ENCODE assay signal across 13 cellular contexts in the genomic region with DNA sequence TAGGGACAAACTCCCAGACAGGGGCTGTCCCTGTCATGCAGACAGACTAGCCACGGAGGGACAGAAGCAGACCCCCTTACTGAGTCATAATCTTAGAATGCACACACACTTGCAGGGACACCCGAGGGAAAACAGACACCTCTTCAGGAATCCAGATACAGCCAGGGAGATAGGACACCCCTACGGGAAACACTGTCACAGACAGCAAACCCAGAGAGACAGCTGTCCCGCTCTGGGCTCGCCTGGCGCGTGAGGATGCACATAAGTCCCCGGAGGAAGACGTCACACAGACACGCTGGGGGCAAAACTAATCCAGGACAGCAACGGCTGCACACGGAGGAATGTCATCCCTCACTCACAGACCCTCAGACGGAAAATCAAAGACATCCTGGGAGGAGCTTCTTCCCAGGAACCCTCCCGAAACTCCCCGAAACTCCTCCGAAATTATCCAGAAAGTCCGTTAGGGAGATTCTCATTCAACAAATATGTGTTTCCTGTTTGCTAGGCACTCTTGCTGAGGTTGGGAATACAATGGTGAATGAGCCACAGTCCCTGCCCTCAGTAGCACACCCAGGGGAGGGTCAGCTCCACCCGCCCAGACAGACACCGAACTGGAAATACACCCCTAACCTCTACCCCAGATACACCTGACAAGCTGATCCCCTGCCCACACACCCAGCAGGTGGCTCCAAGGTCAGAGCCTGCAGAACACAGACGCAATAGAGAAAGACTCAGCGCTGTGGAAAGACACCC. TPM values are rescaled to one million over a fixed set of nuclear protein-coding genes. Genes with fewer than 3 reads are reported as not detected.
DNase-seq lines count a peak whose midpoint lies in the region; ATAC-seq and TF ChIP-seq lines count a peak whose summit lies in the region.
"Had no signal": no experiment of that assay in that cellular context is flagged by ENCODE, and none has a peak within 500 bp of the region (broad histone marks: within the 10 kb centered on the region; RNA-seq: fewer than 3 reads in every experiment).

No MANE protein-coding gene starts in this region.

- ATAC-seq in HG03432 (IDR thresholded peaks at IDR 0.05; ENCODE audit: unreplicated experiment): no peak
- ATAC-seq in HG02642 (IDR thresholded peaks at IDR 0.05; ENCODE audit: poor library complexity, unreplicated experiment): no peak

- H3K27ac ChIP-seq in transverse colon: peak overlapping the region; percentile 32 to 60 (median 41)

- DNase-seq in NCI-H226 (peak; percentile 7), astrocyte of the spinal cord (ENCODE audit: low read depth, low spot score) (peak; percentile 40), islet precursor cell (peak; percentile 96), transverse colon (peak; percentile 64)
- DNase-seq in activated CD4-positive, alpha-beta T cell treated with anti-CD3 and anti-CD28 coated beads for 1 hour: no peak
- DNase-seq: activated CD4-positive, CD25-positive, alpha-beta regulatory T cell treated with anti-CD3 and anti-CD28 coated beads, Interleukin-2, amount 50 U/mL, for 72 hours; activated T-cell treated with anti-CD3 and anti-CD28 coated beads, Interleukin-2, amount 50 U/mL, for 24 hours; aorta; CD4-positive, alpha-beta T cell; hippocampal formation; NCI-H1048 had no signal

- TF ChIP-seq EP300 in transverse colon (IDR thresholded peaks at IDR 0.05; ENCODE audit: low read depth): no peak

- in situ Hi-C loops in astrocyte of the spinal cord (cut with HindIII; ENCODE audit: low sequenced_read_pairs) (no loop called here), transverse colon (cut with MboI; ENCODE audit: low pct_ligation_motif_present in 1 of 4, low pct_unique_long_range_greater_than_20kb in 1 of 4, low sequenced_read_pairs in 3 of 4) (no loop called here)

- 60 to 70% methylated on average over 2 to 21 of the region's 21 CpGs for WGBS in transverse colon (ENCODE audit: low coverage in 1 of 2), 2 donors

- no peaks in the 10 kb centered on the region for H3K9me3 ChIP-seq in transverse colon

- peaks cover 0 to 20% (median 9%) of the 10 kb centered on the region in 4 donors for H3K4me1 ChIP-seq in transverse colon

- TF ChIP-seq POLR2A in transverse colon (IDR thresholded peaks at IDR 0.05): no peak

- no peak for TF ChIP-seq CTCF in astrocyte of the spinal cord (IDR thresholded peaks at IDR 0.05; ENCODE audit: low read depth, low read length)
- no peak for TF ChIP-seq CTCF in transverse colon (IDR thresholded peaks at IDR 0.05)

- no peaks in the 10 kb centered on the region for H3K27me3 ChIP-seq in transverse colon

- peaks cover 0 to 15% (median 6%) of the 10 kb centered on the region in 4 donors for H3K36me3 ChIP-seq in transverse colon

- H3K4me3 ChIP-seq in astrocyte of the spinal cord (ENCODE audit: low read depth, low read length): no peak overlapping the region
- no peak overlapping the region for H3K4me3 ChIP-seq in transverse colon

- intact Hi-C loops in transverse colon (cut with DNase I; ENCODE audit: low total_unique reads): no loop called here

RNA-seq across cellular contexts. Expression of gene TOMM40, which starts 15.2 kb away (rescaled TPM):
- 100 to 1,000 TPM in 1 of 4 donors, 10 to 100 TPM in 3; 36.0 to 101 (median 53.8) TPM for total RNA-seq in transverse colon

RNA-seq across cellular contexts. Expression of gene NECTIN2, which starts 29.7 kb away (rescaled TPM):
- 100 to 1,000 TPM in 3 of 4 donors, 10 to 100 TPM in 1; 93.7 to 147 (median 125) TPM for total RNA-seq in transverse colon

RNA-seq across cellular contexts. Expression of gene APOE, which starts 29.8 kb away (rescaled TPM):
- 100 to 1,000 TPM in 2 of 4 donors, 10 to 100 TPM in 2; 72.2 to 214 (median 132) TPM for total RNA-seq in transverse colon

RNA-seq across cellular contexts. Expression of gene APOC1, which starts 38.6 kb away (rescaled TPM):
- total RNA-seq in transverse colon: 10 to 100 TPM in 3 of 4 donors, not detected in 1; 10.8 to 48.4 (median 34.8) TPM
- total RNA-seq: CD4-positive, alpha-beta T cell had no signal
